ENCODE assay signal across 30 cellular contexts in genomic region chr22:22141771-22142591, GRCh38.
"Had no signal": no experiment of that assay in that cellular context is flagged by ENCODE, and none has a peak within 500 bp of the region (broad histone marks: within the 10 kb centered on the region; RNA-seq: fewer than 3 reads in every experiment).

No MANE protein-coding gene starts in this region.

- H3K9me3 ChIP-seq: adrenal gland, ascending aorta, colonic mucosa, heart right ventricle, left lung, prostate gland, spleen, testis had no signal

- H3K9me3 Mint-ChIP-seq: activated naive CD4-positive, alpha-beta T cell treated with anti-CD3 and anti-CD28 coated beads, Interleukin-2, amount 50 U/mL, for 72 hours; activated T-cell treated with anti-CD3 and anti-CD28 coated beads, Interleukin-2, amount 50 U/mL, for 24 hours; activated T-helper 17 cell treated with anti-CD3 and anti-CD28 coated beads, Interleukin-2, amount 50 U/mL, for 72 hours; effector memory CD8-positive, alpha-beta T cell; immature natural killer cell; mesothelial cell of epicardium; natural killer cell had no signal

- H3K4me3 ChIP-seq: adrenal gland, ascending aorta, colonic mucosa, dorsolateral prefrontal cortex, heart right ventricle, left lung, lung, prostate gland, spleen, testis had no signal

- FAIRE-seq: TTC549 had no signal

- H3K36me3 ChIP-seq: adrenal gland, ascending aorta, brain microvascular endothelial cell, colonic mucosa, heart right ventricle, left lung, prostate gland, spleen, WERI-Rb-1 had no signal

- ATAC-seq: activated naive CD4-positive, alpha-beta T cell treated with anti-CD3 and anti-CD28 coated beads, Interleukin-2, amount 50 U/mL, for 72 hours; activated T-helper 17 cell treated with anti-CD3 and anti-CD28 coated beads, Interleukin-2, amount 50 U/mL, for 72 hours; effector memory CD8-positive, alpha-beta T cell; heart right ventricle; left lung; natural killer cell had no signal

- H3K4me3 Mint-ChIP-seq: activated T-cell treated with anti-CD3 and anti-CD28 coated beads, Interleukin-2, amount 50 U/mL, for 24 hours; activated T-helper 17 cell treated with anti-CD3 and anti-CD28 coated beads, Interleukin-2, amount 50 U/mL, for 72 hours; effector memory CD8-positive, alpha-beta T cell; immature natural killer cell; mesothelial cell of epicardium; natural killer cell had no signal

- H3K4me1 Mint-ChIP-seq: activated T-helper 17 cell treated with anti-CD3 and anti-CD28 coated beads, Interleukin-2, amount 50 U/mL, for 72 hours; immature natural killer cell; natural killer cell had no signal

- H3K27me3 ChIP-seq: ascending aorta, colonic mucosa, testis had no signal

- H3K4me1 ChIP-seq: adrenal gland, ascending aorta, colonic mucosa, heart right ventricle, left lung, prostate gland, spleen, testis had no signal

- H3K27ac ChIP-seq: adrenal gland, ascending aorta, brain microvascular endothelial cell, colonic mucosa, dorsolateral prefrontal cortex, epithelial cell of prostate, heart right ventricle, left lung, prostate gland, spleen, testis, WERI-Rb-1 had no signal

- H3K27ac Mint-ChIP-seq: activated naive CD4-positive, alpha-beta T cell treated with anti-CD3 and anti-CD28 coated beads, Interleukin-2, amount 50 U/mL, for 72 hours; activated T-cell treated with anti-CD3 and anti-CD28 coated beads, Interleukin-2, amount 50 U/mL, for 24 hours; activated T-helper 17 cell treated with anti-CD3 and anti-CD28 coated beads, Interleukin-2, amount 50 U/mL, for 72 hours; effector memory CD8-positive, alpha-beta T cell; immature natural killer cell; mesothelial cell of epicardium; natural killer cell had no signal

- H3K36me3 Mint-ChIP-seq: activated naive CD4-positive, alpha-beta T cell treated with anti-CD3 and anti-CD28 coated beads, Interleukin-2, amount 50 U/mL, for 72 hours; immature natural killer cell; mesothelial cell of epicardium; natural killer cell had no signal

- DNase-seq: activated CD8-positive, alpha-beta memory T cell treated with anti-CD3 and anti-CD28 coated beads for 24 hours; activated CD8-positive, alpha-beta memory T cell treated with anti-CD3 and anti-CD28 coated beads, Interleukin-2, amount 50 U/mL, for 4 hours; activated T-cell treated with anti-CD3 and anti-CD28 coated beads, Interleukin-2, amount 50 U/mL, for 24 hours; adrenal gland; brain microvascular endothelial cell; central memory CD4-positive, alpha-beta T cell; colonic mucosa; dorsolateral prefrontal cortex; effector memory CD8-positive, alpha-beta T cell; foreskin fibroblast; heart right ventricle; immature natural killer cell; kidney glomerular epithelial cell; left lung; natural killer cell; spleen; stimulated activated CD4-positive, alpha-beta T cell treated with anti-CD3 and anti-CD28 coated beads, Interleukin-4, amount 100 ng/mL, for 1 hour; stimulated activated naive CD4-positive, alpha-beta T cell; T-helper 1 cell; testis; trophoblast cell; WERI-Rb-1 had no signal
